29 cellular contexts compared by ENCODE assay signal in the genomic region with DNA sequence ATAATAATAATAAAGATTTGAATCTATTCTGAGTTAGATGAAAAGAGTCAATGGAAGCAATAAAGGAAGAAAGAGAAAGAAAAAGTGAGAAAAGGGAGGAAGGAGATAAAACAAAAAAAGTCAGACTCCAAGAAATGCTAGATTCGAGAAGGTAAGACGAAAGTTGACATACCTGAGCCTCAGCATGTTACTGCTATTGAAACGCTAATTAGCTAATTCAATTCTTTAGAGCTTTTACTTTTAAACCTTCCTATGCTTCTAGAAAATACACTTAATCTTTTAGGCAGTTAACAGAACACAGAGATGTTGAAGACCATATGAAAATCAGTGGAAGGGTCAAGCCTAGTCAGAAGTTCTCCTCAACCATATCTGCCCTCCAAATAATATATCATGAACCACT.
"Had no signal": no experiment of that assay in that cellular context is flagged by ENCODE, and none has a peak within 500 bp of the region (broad histone marks: within the 10 kb centered on the region; RNA-seq: fewer than 3 reads in every experiment).

No MANE protein-coding gene starts in this region.

- H3K36me3 ChIP-seq: neural progenitor cell, ovary, right lobe of liver, sigmoid colon, suprapubic skin, tibial artery, transverse colon, upper lobe of right lung, uterus had no signal

- H3K9me3 ChIP-seq: ovary, psoas muscle, right lobe of liver, sigmoid colon, suprapubic skin, testis, tibial artery, transverse colon, upper lobe of right lung, uterus had no signal

- H3K79me2 ChIP-seq: parathyroid adenoma had no signal

- H3K4me1 ChIP-seq: parathyroid adenoma, psoas muscle, suprapubic skin, testis, tibial artery, transverse colon, upper lobe of right lung, uterus had no signal

- H3K9me3 Mint-ChIP-seq: nephron, neural progenitor cell, type B pancreatic cell had no signal

- H3K27ac Mint-ChIP-seq: natural killer cell; nephron; neural progenitor cell; stimulated activated memory B cell treated with anti-CD40 and anti-IgM and Interleukin-4, amounts not matched to agents 10 μg/mL and 1 μg/mL and 100 μg/mL, for 72 hours; stimulated activated naive CD8-positive, alpha-beta T cell treated with anti-CD3 and anti-CD28 coated beads, Interleukin-15, amount 100 ng/mL, for 72 hours; type B pancreatic cell had no signal

- DNase-seq: natural killer cell; occipital lobe; ovary; posterior cingulate gyrus; psoas muscle; right cardiac atrium; right lobe of liver; sigmoid colon; small intestine; stimulated activated CD4-positive, alpha-beta T cell treated with anti-CD3 and anti-CD28 coated beads, Interleukin-1b, Interleukin-23, amount 100 ng/mL, for 48 hours; stimulated activated CD4-positive, alpha-beta T cell treated with anti-CD3 and anti-CD28 coated beads, Interleukin-4, amount 100 ng/mL, for 1 hour; stimulated activated CD4-positive, alpha-beta T cell treated with anti-CD3 and anti-CD28 coated beads, Interleukin-4, amount 100 ng/mL, for 4 hours; stimulated activated CD8-positive, alpha-beta memory T cell treated with anti-CD3 and anti-CD28 coated beads, Interleukin-4, amount 100 ng/mL, for 48 hours; stimulated activated naive CD4-positive, alpha-beta T cell; stimulated activated naive CD8-positive, alpha-beta T cell treated with anti-CD3 and anti-CD28 coated beads, Interleukin-15, amount 100 ng/mL, for 72 hours; stimulated activated naive CD8-positive, alpha-beta T cell treated with anti-CD3 and anti-CD28 coated beads, Interleukin-15, Interleukin-2, amounts not matched to agents 100 U/mL and 50 U/mL, for 24 hours; substantia nigra; testis; tibial artery; transverse colon; upper lobe of right lung; uterus had no signal

- ATAC-seq: natural killer cell; psoas muscle; right cardiac atrium; right lobe of liver; stimulated activated memory B cell treated with anti-CD40 and anti-IgM and Interleukin-4, amounts not matched to agents 10 μg/mL and 1 μg/mL and 100 μg/mL, for 72 hours; stimulated activated naive CD8-positive, alpha-beta T cell treated with anti-CD3 and anti-CD28 coated beads, Interleukin-15, amount 100 ng/mL, for 72 hours; stimulated activated naive CD8-positive, alpha-beta T cell treated with anti-CD3 and anti-CD28 coated beads, Interleukin-15, Interleukin-2, amounts not matched to agents 100 U/mL and 50 U/mL, for 24 hours; upper lobe of right lung had no signal

- H3K4me1 Mint-ChIP-seq: natural killer cell; neural progenitor cell; stimulated activated memory B cell treated with anti-CD40 and anti-IgM and Interleukin-4, amounts not matched to agents 10 μg/mL and 1 μg/mL and 100 μg/mL, for 72 hours; stimulated activated naive CD8-positive, alpha-beta T cell treated with anti-CD3 and anti-CD28 coated beads, Interleukin-15, amount 100 ng/mL, for 72 hours had no signal

- H3K4me2 ChIP-seq: neural progenitor cell had no signal

- H3K9ac ChIP-seq: neural progenitor cell, parathyroid adenoma had no signal

- H3K27me3 Mint-ChIP-seq: progenitor cell of endocrine pancreas; stimulated activated memory B cell treated with anti-CD40 and anti-IgM and Interleukin-4, amounts not matched to agents 10 μg/mL and 1 μg/mL and 100 μg/mL, for 72 hours; stimulated activated naive CD8-positive, alpha-beta T cell treated with anti-CD3 and anti-CD28 coated beads, Interleukin-15, amount 100 ng/mL, for 72 hours had no signal

- H2AFZ ChIP-seq: neural progenitor cell, parathyroid adenoma had no signal

- H3K36me3 Mint-ChIP-seq: natural killer cell; neural progenitor cell; stimulated activated memory B cell treated with anti-CD40 and anti-IgM and Interleukin-4, amounts not matched to agents 10 μg/mL and 1 μg/mL and 100 μg/mL, for 72 hours; type B pancreatic cell had no signal

- H3K27me3 ChIP-seq: neural progenitor cell, ovary, right lobe of liver, sigmoid colon, suprapubic skin, testis, tibial artery, transverse colon, upper lobe of right lung, uterus had no signal

- H3K4me3 Mint-ChIP-seq: natural killer cell; nephron; neural progenitor cell; stimulated activated memory B cell treated with anti-CD40 and anti-IgM and Interleukin-4, amounts not matched to agents 10 μg/mL and 1 μg/mL and 100 μg/mL, for 72 hours; stimulated activated naive CD8-positive, alpha-beta T cell treated with anti-CD3 and anti-CD28 coated beads, Interleukin-15, amount 100 ng/mL, for 72 hours; type B pancreatic cell had no signal

- H3K4me3 ChIP-seq: neural progenitor cell, ovary, psoas muscle, right lobe of liver, sigmoid colon, suprapubic skin, testis, tibial artery, transverse colon, upper lobe of right lung, uterus had no signal

- H3K27ac ChIP-seq: neural progenitor cell, ovary, parathyroid adenoma, psoas muscle, right lobe of liver, sigmoid colon, suprapubic skin, testis, tibial artery, transverse colon, upper lobe of right lung, uterus had no signal
